ENCODE assay signal across 22 cellular contexts in genomic region chr12:26406813-26407212, GRCh38.
"Had no signal": no experiment of that assay in that cellular context is flagged by ENCODE, and none has a peak within 500 bp of the region (broad histone marks: within the 10 kb centered on the region; RNA-seq: fewer than 3 reads in every experiment).

No MANE protein-coding gene starts in this region.

- DNase-seq: IMR-90, Karpas-422, KG1, MG63, NCI-H1092, NCI-H1105 treated with DMSO at 0.1 percent for 48 hours, NCI-H1436, NCI-H187, NCI-H2029, NCI-H2081 treated with DMSO at 0.1 percent for 48 hours, NCI-H2171, NCI-H226, NCI-H446, NCI-H510A, NCI-H524 treated with DMSO at 0.1 percent for 48 hours, NCI-H69, NCI-H774, Right ventricle myocardium superior, RPMI8226, SIG-M5 had no signal

- FAIRE-seq: HepG2, RCC 7860 had no signal

- ATAC-seq: HepG2 had no signal
